ENCODE assay signal across 1 cellular context in the genomic region with DNA sequence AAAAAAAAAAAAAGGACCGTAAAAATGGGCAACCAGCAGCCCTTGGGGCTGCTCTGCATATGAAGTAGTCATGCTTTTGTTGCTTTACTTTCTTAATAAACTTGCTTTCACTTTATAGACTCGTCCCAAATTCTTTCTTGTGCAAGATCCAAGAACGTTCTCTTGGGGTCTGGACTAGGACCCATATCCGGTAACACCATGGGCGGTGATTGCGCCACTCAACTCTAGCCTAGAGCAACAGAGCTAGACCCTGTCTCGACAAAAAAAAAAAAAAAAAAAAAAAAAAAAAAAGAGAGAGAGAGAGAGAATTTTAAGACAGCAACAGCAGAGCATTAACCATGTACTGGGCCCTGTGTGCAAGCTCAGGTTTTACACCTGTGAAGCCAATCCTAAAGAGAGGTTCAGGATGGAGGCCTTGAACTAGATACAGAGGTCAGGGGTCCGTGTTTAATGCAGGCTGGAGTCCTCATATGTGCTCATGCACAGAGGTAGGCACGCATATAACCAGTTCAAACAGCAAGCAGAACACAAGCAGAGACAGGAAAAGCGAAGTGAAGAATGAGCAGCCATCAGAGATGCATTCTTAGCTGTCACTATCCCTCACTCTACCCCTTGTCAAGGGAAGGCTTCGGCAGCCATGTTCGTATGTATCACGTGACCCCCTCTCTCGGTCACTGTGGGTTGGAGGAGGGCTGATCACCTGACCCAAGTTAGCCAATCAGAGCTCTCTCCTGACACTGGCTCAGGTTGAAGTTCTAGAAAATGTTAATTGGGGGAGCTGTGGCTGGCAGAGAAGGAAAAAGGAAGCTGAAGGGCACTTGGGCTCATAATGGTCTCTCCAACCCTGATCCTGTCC.
TF ChIP-seq lines count a peak whose summit lies in the region.

No MANE protein-coding gene starts in this region.

TF ChIP-seq in WTC11, 78 proteins besides CTCF, POLR2A, EP300 and RAD21 (continued from another document):
- TF ChIP-seq, protein P1, sequence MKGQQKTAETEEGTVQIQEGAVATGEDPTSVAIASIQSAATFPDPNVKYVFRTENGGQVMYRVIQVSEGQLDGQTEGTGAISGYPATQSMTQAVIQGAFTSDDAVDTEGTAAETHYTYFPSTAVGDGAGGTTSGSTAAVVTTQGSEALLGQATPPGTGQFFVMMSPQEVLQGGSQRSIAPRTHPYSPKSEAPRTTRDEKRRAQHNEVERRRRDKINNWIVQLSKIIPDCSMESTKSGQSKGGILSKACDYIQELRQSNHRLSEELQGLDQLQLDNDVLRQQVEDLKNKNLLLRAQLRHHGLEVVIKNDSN (CRISPR knock-in tag; IDR thresholded peaks at IDR 0.05) = peak; percentile 98
- TF ChIP-seq FOXK1 (CRISPR knock-in tag; IDR thresholded peaks at IDR 0.05) (no peak), ETV6 (CRISPR knock-in tag; IDR thresholded peaks at IDR 0.05) (no peak), HMGA2 (CRISPR knock-in tag; IDR thresholded peaks at IDR 0.05) (no peak), FOXJ3 (CRISPR knock-in tag; IDR thresholded peaks at IDR 0.05; ENCODE audit: borderline replicate concordance) (no peak), AR (CRISPR knock-in tag; IDR thresholded peaks at IDR 0.05) (no peak)
TF ChIP-seq in WTC11: peak in this region for 5.
